ENCODE assay signal across 2 cellular contexts in genomic region chr9:116032683-116033440, GRCh38.
TF ChIP-seq lines count a peak whose summit lies in the region.

No MANE protein-coding gene starts in this region.

TF ChIP-seq in A549, 52 proteins besides CTCF, POLR2A, EP300 and RAD21:
- TF ChIP-seq, protein P1, sequence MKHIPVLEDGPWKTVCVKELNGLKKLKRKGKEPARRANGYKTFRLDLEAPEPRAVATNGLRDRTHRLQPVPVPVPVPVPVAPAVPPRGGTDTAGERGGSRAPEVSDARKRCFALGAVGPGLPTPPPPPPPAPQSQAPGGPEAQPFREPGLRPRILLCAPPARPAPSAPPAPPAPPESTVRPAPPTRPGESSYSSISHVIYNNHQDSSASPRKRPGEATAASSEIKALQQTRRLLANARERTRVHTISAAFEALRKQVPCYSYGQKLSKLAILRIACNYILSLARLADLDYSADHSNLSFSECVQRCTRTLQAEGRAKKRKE (CRISPR knock-in tag; IDR thresholded peaks at IDR 0.05; ENCODE audit: low read depth), result no peak
- no peak for TF ChIP-seq HDAC2 (IDR thresholded peaks at IDR 0.05)
- TF ChIP-seq RNF2 (IDR thresholded peaks at IDR 0.05; ENCODE audit: borderline replicate concordance, low read depth), result no peak
- no peak for TF ChIP-seq HMGXB4 (CRISPR knock-in tag; IDR thresholded peaks at IDR 0.05; ENCODE audit: borderline replicate concordance)
- TF ChIP-seq ZNF302 (CRISPR knock-in tag; IDR thresholded peaks at IDR 0.05), result no peak
- TF ChIP-seq HEYL (CRISPR knock-in tag; IDR thresholded peaks at IDR 0.05), result no peak
- no peak for TF ChIP-seq NR3C1 (IDR thresholded peaks at IDR 0.05)
- TF ChIP-seq FOSL2 (IDR thresholded peaks at IDR 0.05), result no peak
- TF ChIP-seq FOSL2 (CRISPR knock-in tag; IDR thresholded peaks at IDR 0.05), result no peak
- TF ChIP-seq KDM5A (IDR thresholded peaks at IDR 0.05), result no peak
- TF ChIP-seq PBX3 (IDR thresholded peaks at IDR 0.05), result no peak
- TF ChIP-seq CEBPB (IDR thresholded peaks at IDR 0.05), result no peak
- TF ChIP-seq NFE2L2 (conservative IDR thresholded peaks at IDR 0.05; ENCODE audit: low read length), result no peak
- no peak for TF ChIP-seq GATA3 (IDR thresholded peaks at IDR 0.05; ENCODE audit: borderline replicate concordance)
- no peak for TF ChIP-seq ZSCAN20 (CRISPR knock-in tag; IDR thresholded peaks at IDR 0.05)
- TF ChIP-seq, protein P2, sequence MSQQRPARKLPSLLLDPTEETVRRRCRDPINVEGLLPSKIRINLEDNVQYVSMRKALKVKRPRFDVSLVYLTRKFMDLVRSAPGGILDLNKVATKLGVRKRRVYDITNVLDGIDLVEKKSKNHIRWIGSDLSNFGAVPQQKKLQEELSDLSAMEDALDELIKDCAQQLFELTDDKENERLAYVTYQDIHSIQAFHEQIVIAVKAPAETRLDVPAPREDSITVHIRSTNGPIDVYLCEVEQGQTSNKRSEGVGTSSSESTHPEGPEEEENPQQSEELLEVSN (IDR thresholded peaks at IDR 0.05; ENCODE audit: borderline replicate concordance, low read depth), result no peak
TF ChIP-seq in A549: peak in this region for 0.

TF ChIP-seq in GM23338, 12 proteins besides CTCF, POLR2A, EP300 and RAD21:
- TF ChIP-seq, protein P3, sequence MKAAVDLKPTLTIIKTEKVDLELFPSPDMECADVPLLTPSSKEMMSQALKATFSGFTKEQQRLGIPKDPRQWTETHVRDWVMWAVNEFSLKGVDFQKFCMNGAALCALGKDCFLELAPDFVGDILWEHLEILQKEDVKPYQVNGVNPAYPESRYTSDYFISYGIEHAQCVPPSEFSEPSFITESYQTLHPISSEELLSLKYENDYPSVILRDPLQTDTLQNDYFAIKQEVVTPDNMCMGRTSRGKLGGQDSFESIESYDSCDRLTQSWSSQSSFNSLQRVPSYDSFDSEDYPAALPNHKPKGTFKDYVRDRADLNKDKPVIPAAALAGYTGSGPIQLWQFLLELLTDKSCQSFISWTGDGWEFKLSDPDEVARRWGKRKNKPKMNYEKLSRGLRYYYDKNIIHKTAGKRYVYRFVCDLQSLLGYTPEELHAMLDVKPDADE (IDR thresholded peaks at IDR 0.05), result no peak
- TF ChIP-seq CREB1 (CRISPR knock-in tag; IDR thresholded peaks at IDR 0.05; ENCODE audit: low read depth), result no peak
- no peak for TF ChIP-seq JUNB (IDR thresholded peaks at IDR 0.05; ENCODE audit: unreplicated experiment)
- TF ChIP-seq NANOG (IDR thresholded peaks at IDR 0.05; ENCODE audit: borderline replicate concordance), result no peak
- TF ChIP-seq ZNF114 (CRISPR knock-in tag; IDR thresholded peaks at IDR 0.05), result no peak
- no peak for TF ChIP-seq STAT1 (IDR thresholded peaks at IDR 0.05; ENCODE audit: unreplicated experiment)
- TF ChIP-seq EZH2phosphoT487 (IDR thresholded peaks at IDR 0.05; ENCODE audit: unreplicated experiment), result no peak
- no peak for TF ChIP-seq ZNF331 (CRISPR knock-in tag; IDR thresholded peaks at IDR 0.05; ENCODE audit: low read depth)
- no peak for TF ChIP-seq REST (IDR thresholded peaks at IDR 0.05; ENCODE audit: unreplicated experiment)
- TF ChIP-seq POLR2AphosphoS5 (IDR thresholded peaks at IDR 0.05; ENCODE audit: low read depth), result no peak
- no peak for TF ChIP-seq EZH2 (IDR thresholded peaks at IDR 0.05; ENCODE audit: low read depth, unreplicated experiment)
- TF ChIP-seq ZNF462 (CRISPR knock-in tag; IDR thresholded peaks at IDR 0.05), result no peak
